36 cellular contexts compared by ENCODE assay signal in the genomic region with DNA sequence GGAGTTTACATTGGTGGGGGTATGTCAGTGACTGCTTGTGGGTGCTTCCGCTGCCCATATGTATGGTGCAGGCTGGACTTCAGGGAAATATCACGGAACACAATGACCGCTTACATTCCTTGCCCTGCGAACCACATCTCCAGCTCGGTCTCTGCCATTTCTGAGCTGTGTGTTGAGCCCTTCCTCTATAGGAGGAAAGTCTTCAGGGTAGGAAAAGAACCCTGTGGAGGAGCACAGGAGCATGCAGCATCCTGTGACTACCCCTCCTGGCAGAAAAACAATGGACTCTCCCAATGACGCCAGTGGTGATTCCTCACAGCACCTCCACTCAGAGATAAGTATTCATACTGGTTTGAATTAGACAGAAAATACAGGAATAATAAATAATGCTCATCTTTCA.
DNase-seq lines count a peak whose midpoint lies in the region; ATAC-seq, FAIRE-seq and TF ChIP-seq lines count a peak whose summit lies in the region.
"Had no signal": no experiment of that assay in that cellular context is flagged by ENCODE, and none has a peak within 500 bp of the region (broad histone marks: within the 10 kb centered on the region; RNA-seq: fewer than 3 reads in every experiment).

No MANE protein-coding gene starts in this region.

- H3K9me3 ChIP-seq in K562 (replicated peaks; ENCODE audit: control insufficient read depth, insufficient read depth, low read depth, low read length), result no peaks in the 10 kb centered on the region
- H3K9me3 ChIP-seq in trophoblast cell (ENCODE audit: insufficient read depth, low read depth, low read length), result no peaks in the 10 kb centered on the region
- no peaks in the 10 kb centered on the region for H3K9me3 ChIP-seq in vagina
- no peaks in the 10 kb centered on the region for H3K9me3 ChIP-seq in effector memory CD4-positive, alpha-beta T cell (ENCODE audit: control insufficient read depth, low read length)
- H3K9me3 ChIP-seq: A549, BE2C, Caco-2 had no signal

- no peak overlapping the region for H3K4ac ChIP-seq in trophoblast cell (ENCODE audit: low read depth, low read length)

- CTCF ChIA-PET in K562 (lab: Yijun Ruan, JAX; ENCODE audit: low intra/inter-chr PET ratio), result interaction anchor here (0.7 kb wide), 1 partner anchor 1131 kb away, joined by 3 read pairs; no protein-coding TSS in a partner anchor

- POLR2A ChIA-PET in K562 (lab: Yijun Ruan, JAX), result no interaction called here

- BruUV-seq in K562 (replicated peaks; lab: Mats Ljungman, UMichigan), result no TSS peak

- H3K4me3 Mint-ChIP-seq in memory B cell, result no peak overlapping the region
- H3K4me3 Mint-ChIP-seq: B cell; CD14-positive monocyte; CD4-positive, alpha-beta memory T cell; CD4-positive, alpha-beta T cell; CD4-positive, CD25-positive, alpha-beta regulatory T cell; CD8-positive, alpha-beta memory T cell; CD8-positive, alpha-beta T cell had no signal

- H4K12ac ChIP-seq in trophoblast cell (ENCODE audit: low read depth, low read length), result no peak overlapping the region

- H3K9me3 Mint-ChIP-seq in memory B cell, result no peaks in the 10 kb centered on the region
- H3K9me3 Mint-ChIP-seq: CD4-positive, CD25-positive, alpha-beta regulatory T cell; CD8-positive, alpha-beta memory T cell; CD8-positive, alpha-beta T cell had no signal

- DNase-seq in K562 (ENCODE audit: extremely low read depth in 1 of 4, low spot score in 3 of 4) (no peak), memory B cell (ENCODE audit: low spot score in 2 of 2) (no peak), trophoblast cell (no peak), urothelium cell line (ENCODE audit: low spot score) (no peak), AG20443 (ENCODE audit: low spot score) (no peak), vagina (ENCODE audit: extremely low spot score in 2 of 2) (no peak)
- no peak for DNase-seq in effector memory CD4-positive, alpha-beta T cell
- DNase-seq in stimulated activated CD4-positive, alpha-beta T cell treated with anti-CD3 and anti-CD28 coated beads, Interleukin-2, amount 100 ng/mL, for 48 hours, result no peak
- DNase-seq: 8988T; ACHN; AML-193; BE2C; C1 segment of cervical spinal cord; Caco-2; Calu3; CD4-positive, alpha-beta memory T cell; CD4-positive, alpha-beta T cell; CD4-positive, CD25-positive, alpha-beta regulatory T cell; CD8-positive, alpha-beta memory T cell; CD8-positive, alpha-beta T cell; COR-L47; DMS 273 treated with DMSO at 0.1 percent for 48 hours; DMS153; DMS53; DMS79; DMS79 treated with DMSO at 0.1 percent for 48 hours; DND-41; EL had no signal

- no peaks in the 10 kb centered on the region for H3K36me3 Mint-ChIP-seq in memory B cell
- H3K36me3 Mint-ChIP-seq: CD14-positive monocyte; CD4-positive, alpha-beta memory T cell; CD4-positive, CD25-positive, alpha-beta regulatory T cell; CD8-positive, alpha-beta T cell had no signal

- H3K4me1 ChIP-seq in K562 (replicated peaks in 1 of 2; ENCODE audit: control insufficient read depth in 2 of 2, insufficient read depth in 2 of 2, low read length in 2 of 2) (peaks cover 0 to 16% of the 10 kb centered on the region in 2 experiments; a peak in 3 of 5 replicates), trophoblast cell (ENCODE audit: control insufficient read depth in 1 of 2, insufficient read depth in 2 of 2, low read length in 2 of 2) (peaks cover 15 to 20% of the 10 kb centered on the region in 2 experiments), vagina (peaks cover 12% of the 10 kb centered on the region)
- peaks cover 12% of the 10 kb centered on the region for H3K4me1 ChIP-seq in effector memory CD4-positive, alpha-beta T cell (ENCODE audit: control insufficient read depth, insufficient read depth, low read length, poor library complexity, severe bottlenecking)

- intact Hi-C loops in K562 (cut with micrococcal nuclease), result no loop called here
- intact Hi-C loops in vagina (cut with DNase I), result no loop called here

- peaks cover 13% of the 10 kb centered on the region for H3K4me1 Mint-ChIP-seq in memory B cell

- H3K27me3 ChIP-seq in K562 (ENCODE audit: control insufficient read depth in 2 of 2, insufficient read depth in 2 of 2, low read length in 2 of 2) (peaks cover 0 to 9% of the 10 kb centered on the region in 2 experiments; a peak in 2 of 5 replicates), trophoblast cell (ENCODE audit: insufficient read depth, low read length) (no peaks in the 10 kb centered on the region), vagina (no peaks in the 10 kb centered on the region)
- H3K27me3 ChIP-seq in effector memory CD4-positive, alpha-beta T cell (replicated peaks; ENCODE audit: control insufficient read depth, insufficient read depth, low read length, poor library complexity, severe bottlenecking), result no peaks in the 10 kb centered on the region
- H3K27me3 ChIP-seq: BE2C; BLaER1; BLaER1 treated with 17β-estradiol and CSF1 and Interleukin-3, amounts not matched to agents 10 nM and 100 nM had no signal

- no peak overlapping the region for H3K14ac ChIP-seq in trophoblast cell (ENCODE audit: low read length)

- no peaks in the 10 kb centered on the region; the same call in 1 of the 2 replicates for H4K20me1 ChIP-seq in K562 (replicated peaks; ENCODE audit: control insufficient read depth, insufficient read depth, low read length)
- H4K20me1 ChIP-seq: BLaER1; BLaER1 treated with 17β-estradiol and CSF1 and Interleukin-3, amounts not matched to agents 10 nM and 100 nM had no signal

- H3K23ac ChIP-seq in trophoblast cell (ENCODE audit: low read length), result no peak overlapping the region

- no peak overlapping the region for H2AK5ac ChIP-seq in trophoblast cell (ENCODE audit: low read length)

- TF ChIP-seq RAD21 in K562 (CRISPR knock-in tag; conservative IDR thresholded peaks at IDR 0.05 in 1 of 2, IDR thresholded peaks at IDR 0.05 in 1 of 2), result no peak

- in situ Hi-C loops in K562 (cut with MboI), result no loop called here

- FAIRE-seq in K562 (lab: Jason Lieb, UNC) (no peak), urothelium cell line (lab: Jason Lieb, UNC) (peak; percentile 42)
- FAIRE-seq: A549, D721Med had no signal

- H3K79me1 ChIP-seq in trophoblast cell (ENCODE audit: low read length), result peaks cover 16% of the 10 kb centered on the region

- H2BK120ac ChIP-seq in trophoblast cell (ENCODE audit: insufficient read depth, low read length, poor library complexity), result no peak overlapping the region

- H3K79me2 ChIP-seq in K562 (ENCODE audit: control insufficient read depth, insufficient read depth, low read length), result no peaks in the 10 kb centered on the region
- H3K79me2 ChIP-seq in trophoblast cell (ENCODE audit: control insufficient read depth, insufficient read depth, low read length, poor library complexity), result peaks cover 3% of the 10 kb centered on the region

- H3K9ac ChIP-seq in K562 (ENCODE audit: insufficient read depth in 1 of 2, low read depth in 2 of 2, low read length in 2 of 2) (no peak overlapping the region), trophoblast cell (ENCODE audit: low read length) (no peak overlapping the region)
- H3K9ac ChIP-seq: BLaER1; BLaER1 treated with 17β-estradiol and CSF1 and Interleukin-3, amounts not matched to agents 10 nM and 100 nM had no signal

- H3K4me3 ChIP-seq in K562, result no peak overlapping the region
- H3K4me3 ChIP-seq in trophoblast cell (ENCODE audit: low read depth, low read length), result peak overlapping the region; percentile 13
- H3K4me3 ChIP-seq in vagina, result no peak overlapping the region
- no peak overlapping the region for H3K4me3 ChIP-seq in effector memory CD4-positive, alpha-beta T cell (ENCODE audit: insufficient read depth, low read depth, low read length, poor library complexity, severe bottlenecking)
- H3K4me3 ChIP-seq: A549; BLaER1; BLaER1 treated with 17β-estradiol and CSF1 and Interleukin-3, amounts not matched to agents 10 nM and 100 nM had no signal

- no peak for TF ChIP-seq POLR2A in K562 (conservative IDR thresholded peaks at IDR 0.05)
- TF ChIP-seq POLR2A in vagina (IDR thresholded peaks at IDR 0.05), result no peak

- H2BK5ac ChIP-seq in trophoblast cell (ENCODE audit: low read depth, low read length, poor library complexity), result no peak overlapping the region

- no peaks in the 10 kb centered on the region for H3K27me3 Mint-ChIP-seq in memory B cell
- H3K27me3 Mint-ChIP-seq: B cell; CD4-positive, alpha-beta memory T cell; CD4-positive, alpha-beta T cell; CD4-positive, CD25-positive, alpha-beta regulatory T cell had no signal

- 20% methylated on average over 6 of the region's 6 CpGs for WGBS in K562 (ENCODE audit: insufficient coverage, low coverage, missing lambda C conversion rate)
- no CpG with 5 or more reads among the region's 6 CpGs for WGBS in trophoblast cell (ENCODE audit: extremely low coverage, insufficient coverage, insufficient read length)

- H3K18ac ChIP-seq in trophoblast cell (ENCODE audit: low read length), result no peak overlapping the region

- no peaks in the 10 kb centered on the region for H3K9me1 ChIP-seq in K562 (ENCODE audit: control insufficient read depth, insufficient read depth, low read length)

- H3K36me3 ChIP-seq in K562 (ENCODE audit: control insufficient read depth, insufficient read depth, low read length) (no peaks in the 10 kb centered on the region), trophoblast cell (ENCODE audit: control insufficient read depth in 1 of 2, insufficient read depth in 2 of 2, low read length in 2 of 2) (no peaks in the 10 kb centered on the region), vagina (no peaks in the 10 kb centered on the region)
- H3K36me3 ChIP-seq in effector memory CD4-positive, alpha-beta T cell (ENCODE audit: control insufficient read depth, insufficient read depth, low read length), result no peaks in the 10 kb centered on the region
- H3K36me3 ChIP-seq: BE2C; BLaER1; BLaER1 treated with 17β-estradiol and CSF1 and Interleukin-3, amounts not matched to agents 10 nM and 100 nM had no signal

- peak overlapping the region; percentile 55 for H3K27ac Mint-ChIP-seq in memory B cell
- H3K27ac Mint-ChIP-seq: B cell; CD4-positive, alpha-beta memory T cell; CD4-positive, alpha-beta T cell; CD4-positive, CD25-positive, alpha-beta regulatory T cell; CD8-positive, alpha-beta memory T cell; CD8-positive, alpha-beta T cell had no signal

- TF ChIP-seq CTCF in K562 (IDR thresholded peaks at IDR 0.05 in 2 of 3, conservative IDR thresholded peaks at IDR 0.05 in 1 of 3; ENCODE audit: insufficient read depth in 2 of 3, low read depth in 1 of 3, low read length in 3 of 3), result no peak
- no peak for TF ChIP-seq CTCF in vagina (IDR thresholded peaks at IDR 0.05)

- TF ChIP-seq EP300 in K562 (IDR thresholded peaks at IDR 0.05; ENCODE audit: low read length), result no peak

- H3K4me2 ChIP-seq in K562 (ENCODE audit: insufficient read depth, low read length) (no peak overlapping the region), trophoblast cell (ENCODE audit: low read length) (no peak overlapping the region)
- H3K4me2 ChIP-seq: A549; BLaER1; BLaER1 treated with 17β-estradiol and CSF1 and Interleukin-3, amounts not matched to agents 10 nM and 100 nM had no signal

- H2BK12ac ChIP-seq in trophoblast cell (ENCODE audit: low read length), result peak overlapping the region; percentile 73

- no peak overlapping the region for H4K8ac ChIP-seq in trophoblast cell (ENCODE audit: low read depth, low read length)

- ATAC-seq in K562 (no peak), memory B cell (ENCODE audit: low read depth) (no peak)
- ATAC-seq: A549; CD8-positive, alpha-beta T cell had no signal

- H2AFZ ChIP-seq in K562 (ENCODE audit: low read depth, low read length) (peak overlapping the region; percentile 54), trophoblast cell (ENCODE audit: insufficient read depth, low read length, poor library complexity) (no peak overlapping the region)

- H4K91ac ChIP-seq in trophoblast cell (ENCODE audit: low read depth, low read length), result no peak overlapping the region

- H3K27ac ChIP-seq in K562 (ENCODE audit: extremely low read depth, low read depth, low read length), result no peak overlapping the region
- H3K27ac ChIP-seq in trophoblast cell (ENCODE audit: low read depth, low read length), result no peak overlapping the region
- H3K27ac ChIP-seq in vagina, result no peak overlapping the region
- H3K27ac ChIP-seq in effector memory CD4-positive, alpha-beta T cell (ENCODE audit: insufficient read depth, low read length, poor library complexity, severe bottlenecking), result no peak overlapping the region
- H3K27ac ChIP-seq: 22Rv1; A549; BLaER1; BLaER1 treated with 17β-estradiol and CSF1 and Interleukin-3, amounts not matched to agents 10 nM and 100 nM; C4-2B had no signal
